8 cellular contexts compared by ENCODE assay signal in the genomic region with DNA sequence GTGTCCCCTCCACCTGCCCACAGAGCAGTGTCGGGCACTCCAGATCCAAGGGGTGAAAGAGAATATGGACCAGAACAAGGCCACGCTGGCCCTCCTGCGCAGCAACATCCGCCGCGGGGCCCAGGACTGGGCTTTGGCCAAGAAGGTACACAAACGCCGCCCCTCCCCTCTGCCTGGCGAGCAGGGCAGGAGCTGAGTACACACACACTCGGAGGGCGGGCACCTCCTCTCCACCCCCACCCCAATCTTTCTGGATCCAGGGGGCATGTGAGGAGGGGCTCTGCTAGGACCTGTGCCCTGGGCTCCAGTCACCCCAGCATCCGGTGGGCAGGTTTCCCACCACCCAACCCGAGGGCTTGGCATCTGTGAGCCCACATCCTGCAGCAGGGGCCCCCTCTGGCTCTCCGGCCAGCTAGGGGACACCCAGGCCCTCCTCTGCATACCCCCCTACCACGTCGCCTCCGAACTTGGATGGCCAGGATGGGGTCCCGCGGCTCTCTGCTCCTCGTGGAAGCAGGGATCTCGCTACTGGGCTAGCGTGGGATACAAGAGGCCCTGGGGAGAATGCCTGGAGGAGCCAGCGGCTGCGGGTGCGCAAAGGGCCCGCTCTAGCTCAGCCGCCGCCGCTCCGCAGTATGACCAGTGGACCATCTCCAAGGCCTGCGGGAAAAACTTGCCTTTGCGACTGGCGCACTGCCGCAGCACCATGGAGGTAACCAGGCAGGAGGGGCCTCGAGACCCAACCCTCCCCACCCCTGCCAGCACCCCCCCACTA. TPM values are rescaled to one million over a fixed set of nuclear protein-coding genes. Genes with fewer than 3 reads are reported as not detected.
A peak's percentile ranks its signal among the peaks of the same experiment; 100 is the strongest.
DNase-seq lines count a peak whose midpoint lies in the region; ATAC-seq and TF ChIP-seq lines count a peak whose summit lies in the region.

No MANE protein-coding gene starts in this region.

- H3K4me3 ChIP-seq in AG04450 (ENCODE audit: low read depth, low read length) (no peak overlapping the region), HL-60 (replicated peaks; ENCODE audit: insufficient read depth, low read length) (peak overlapping the region; percentile 37), right lobe of liver (peak overlapping the region in 2 of 3 donors; percentile 38 to 39)

- no peaks in the 10 kb centered on the region for H3K27me3 Mint-ChIP-seq in activated naive CD8-positive, alpha-beta T cell
- peaks cover 27% of the 10 kb centered on the region for H3K27me3 Mint-ChIP-seq in activated CD8-positive, alpha-beta memory T cell treated with anti-CD3 and anti-CD28 coated beads, Interleukin-2, amount 10 ng/mL, durations not matched to agents 7 days and 5 days

- CTCF ChIA-PET in AG04450 (lab: Charles Lee): no interaction called here
- CTCF ChIA-PET in activated CD8-positive, alpha-beta memory T cell treated with anti-CD3 and anti-CD28 coated beads, Interleukin-2, amount 10 ng/mL, durations not matched to agents 7 days and 5 days (lab: Charles Lee): interaction anchor here (1.1 to 2.4 kb wide), 4 partner anchors 9 to 43 kb away, joined by 5 to 15 read pairs (median 6); partner anchors contain the start of genes AJM1 and TMEM141

- no peak for TF ChIP-seq POLR2A in right lobe of liver (IDR thresholded peaks at IDR 0.05)

- TF ChIP-seq CTCF in AG04450 (IDR thresholded peaks at IDR 0.05; ENCODE audit: low read depth, low read length): no peak
- TF ChIP-seq CTCF in HL-60 (IDR thresholded peaks at IDR 0.05; ENCODE audit: insufficient read depth, low read length): no peak
- no peak for TF ChIP-seq CTCF in right lobe of liver (IDR thresholded peaks at IDR 0.05)
- TF ChIP-seq CTCF in omental fat pad (IDR thresholded peaks at IDR 0.05): no peak

- peaks cover 0 to 25% (median 13%) of the 10 kb centered on the region in 4 donors for H3K4me1 ChIP-seq in right lobe of liver

- no peaks in the 10 kb centered on the region for H3K36me3 ChIP-seq in right lobe of liver

- H3K27ac Mint-ChIP-seq in activated naive CD8-positive, alpha-beta T cell: no peak overlapping the region
- H3K27ac Mint-ChIP-seq in activated CD8-positive, alpha-beta memory T cell treated with anti-CD3 and anti-CD28 coated beads, Interleukin-2, amount 10 ng/mL, durations not matched to agents 7 days and 5 days: no peak overlapping the region

- no peaks in the 10 kb centered on the region for H3K36me3 Mint-ChIP-seq in activated naive CD8-positive, alpha-beta T cell
- no peaks in the 10 kb centered on the region for H3K36me3 Mint-ChIP-seq in activated CD8-positive, alpha-beta memory T cell treated with anti-CD3 and anti-CD28 coated beads, Interleukin-2, amount 10 ng/mL, durations not matched to agents 7 days and 5 days

- DNase-seq in AG04450 (ENCODE audit: low read depth, low spot score): no peak
- DNase-seq in HL-60 (ENCODE audit: low read depth in 1 of 2, low spot score in 1 of 2): no peak
- DNase-seq in right lobe of liver: peak; percentile 71 to 77 (median 75)
- no peak for DNase-seq in activated CD8-positive, alpha-beta memory T cell treated with anti-CD3 and anti-CD28 coated beads, Interleukin-2, amount 50 U/mL, for 48 hours
- no peak for DNase-seq in omental fat pad (ENCODE audit: low spot score)
- no peak for DNase-seq in activated CD8-positive, alpha-beta memory T cell treated with anti-CD3 and anti-CD28 coated beads, Interleukin-2, amount 10 ng/mL, durations not matched to agents 7 days and 5 days
- no peak for DNase-seq in stimulated activated naive CD4-positive, alpha-beta T cell (lab: John Stamatoyannopoulos, UW)

- peak overlapping the region; percentile 68 for H3K4me3 Mint-ChIP-seq in activated naive CD8-positive, alpha-beta T cell
- no peak overlapping the region for H3K4me3 Mint-ChIP-seq in activated CD8-positive, alpha-beta memory T cell treated with anti-CD3 and anti-CD28 coated beads, Interleukin-2, amount 10 ng/mL, durations not matched to agents 7 days and 5 days

- POLR2A ChIA-PET in AG04450 (lab: Yijun Ruan, JAX): no interaction called here

- H3K27ac ChIP-seq in AG04450 (ENCODE audit: low read depth, low read length) (peak overlapping the region; percentile 11), HL-60 (replicated peaks) (no peak overlapping the region), right lobe of liver (no peak overlapping the region)

- H3K4me1 Mint-ChIP-seq in activated naive CD8-positive, alpha-beta T cell (ENCODE audit: low read depth): peaks cover 19% of the 10 kb centered on the region
- peaks cover 19% of the 10 kb centered on the region for H3K4me1 Mint-ChIP-seq in activated CD8-positive, alpha-beta memory T cell treated with anti-CD3 and anti-CD28 coated beads, Interleukin-2, amount 10 ng/mL, durations not matched to agents 7 days and 5 days

- H3K9me3 ChIP-seq in AG04450 (ENCODE audit: control insufficient read depth, insufficient read depth, low read length): no peaks in the 10 kb centered on the region; the same call in 1 of the 2 replicates
- no peaks in the 10 kb centered on the region for H3K9me3 ChIP-seq in right lobe of liver

- WGBS in right lobe of liver (ENCODE audit: insufficient coverage, low coverage, low lambda C conversion rate, missing lambda C conversion rate): 7% methylated on average over 5 of the region's 35 CpGs

- H3K27me3 ChIP-seq in AG04450 (ENCODE audit: control insufficient read depth, insufficient read depth, low read length) (peaks cover 51% of the 10 kb centered on the region), HL-60 (ENCODE audit: insufficient read depth, poor library complexity, severe bottlenecking) (peaks cover 16% of the 10 kb centered on the region), right lobe of liver (no peaks in the 10 kb centered on the region)

- no peaks in the 10 kb centered on the region for H3K9me3 Mint-ChIP-seq in activated naive CD8-positive, alpha-beta T cell (ENCODE audit: low read depth)
- H3K9me3 Mint-ChIP-seq in activated CD8-positive, alpha-beta memory T cell treated with anti-CD3 and anti-CD28 coated beads, Interleukin-2, amount 10 ng/mL, durations not matched to agents 7 days and 5 days (ENCODE audit: low read depth): no peaks in the 10 kb centered on the region

- ATAC-seq in right lobe of liver (peak; percentile 56 to 62 (median 57)), omental fat pad (ENCODE audit: low FRiP score) (no peak)
- no peak for ATAC-seq in activated CD8-positive, alpha-beta memory T cell treated with anti-CD3 and anti-CD28 coated beads, Interleukin-2, amount 10 ng/mL, durations not matched to agents 7 days and 5 days

- intact Hi-C loops in right lobe of liver (cut with DNase I): no loop called here

RNA-seq across cellular contexts. Expression of gene CCDC183, which starts 3.1 kb away (rescaled TPM):
- polyA plus RNA-seq in AG04450 (2011; rRNA removed): 0.05 and 0.21 TPM in 2 replicates
- polyA minus RNA-seq in AG04450 (2011; rRNA and poly(A)+ RNA removed): 0.55 TPM in 1 of 2 replicates, not detected in the other
- 1 to 10 TPM in 2 of 6 experiments, under 1 TPM in 3, not detected in 1; 0.43 to 1.2 (median 0.74) TPM for total RNA-seq in right lobe of liver
- total RNA-seq in omental fat pad: 1 to 10 TPM; 1.5 to 2.8 (median 1.9) TPM
- under 1 TPM; 0.26 to 0.91 TPM for total RNA-seq in activated CD8-positive, alpha-beta memory T cell treated with anti-CD3 and anti-CD28 coated beads, Interleukin-2, amount 10 ng/mL, durations not matched to agents 7 days and 5 days

RNA-seq across cellular contexts. Expression of gene TMEM141, which starts 8.1 kb away (rescaled TPM):
- 34.9 and 44.3 TPM in 2 replicates for polyA plus RNA-seq in AG04450 (2011; rRNA removed)
- 9.3 and 18.9 TPM in 2 replicates for polyA minus RNA-seq in AG04450 (2011; rRNA and poly(A)+ RNA removed)
- total RNA-seq in right lobe of liver (100 to 1,000 TPM in 1 of 6 experiments, 10 to 100 TPM in 5; 46.5 to 105 (median 56.7) TPM), omental fat pad (10 to 100 TPM; 43.1 to 88.1 (median 70.9) TPM)
- 10 to 100 TPM; 31.7 to 32.8 TPM for total RNA-seq in activated CD8-positive, alpha-beta memory T cell treated with anti-CD3 and anti-CD28 coated beads, Interleukin-2, amount 10 ng/mL, durations not matched to agents 7 days and 5 days

RNA-seq across cellular contexts. Expression of gene RABL6, which starts 8.5 kb away (rescaled TPM):
- 35.4 and 41.1 TPM in 2 replicates for polyA plus RNA-seq in AG04450 (2011; rRNA removed)
- polyA minus RNA-seq in AG04450 (2011; rRNA and poly(A)+ RNA removed): 48.7 and 53.3 TPM in 2 replicates
- 10 to 100 TPM in 4 of 6 experiments, 1 to 10 TPM in 2; 8.0 to 14.8 (median 12.4) TPM for total RNA-seq in right lobe of liver
- 10 to 100 TPM; 33.7 to 46.9 (median 44.9) TPM for total RNA-seq in omental fat pad
- 100 to 1,000 TPM; 113 to 123 TPM for total RNA-seq in activated CD8-positive, alpha-beta memory T cell treated with anti-CD3 and anti-CD28 coated beads, Interleukin-2, amount 10 ng/mL, durations not matched to agents 7 days and 5 days

RNA-seq across cellular contexts. Expression of gene LCN15, which starts 34.9 kb away (rescaled TPM):
- polyA plus RNA-seq in AG04450 (2011; rRNA removed): not detected in 2 replicates
- not detected in 2 replicates for polyA minus RNA-seq in AG04450 (2011; rRNA and poly(A)+ RNA removed)
- total RNA-seq in right lobe of liver: not detected
- total RNA-seq in omental fat pad: not detected
- not detected for total RNA-seq in activated CD8-positive, alpha-beta memory T cell treated with anti-CD3 and anti-CD28 coated beads, Interleukin-2, amount 10 ng/mL, durations not matched to agents 7 days and 5 days

RNA-seq across cellular contexts. Expression of gene LCN8, which starts 41.2 kb away (rescaled TPM):
- not detected in 2 replicates for polyA plus RNA-seq in AG04450 (2011; rRNA removed)
- polyA minus RNA-seq in AG04450 (2011; rRNA and poly(A)+ RNA removed): not detected in 2 replicates
- total RNA-seq in right lobe of liver: not detected
- total RNA-seq in omental fat pad: not detected
- not detected for total RNA-seq in activated CD8-positive, alpha-beta memory T cell treated with anti-CD3 and anti-CD28 coated beads, Interleukin-2, amount 10 ng/mL, durations not matched to agents 7 days and 5 days

Comparison
In these comparisons a context has a peak if more than half of its experiments do, and no peak if none do; other contexts are left out.
1. DNase-seq: peak in right lobe of liver (3 of 3); none in AG04450 (single experiment), HL-60 (0 of 2), activated CD8-positive, alpha-beta memory T cell treated with anti-CD3 and anti-CD28 coated beads, Interleukin-2, amount 50 U/mL, for 48 hours (single experiment), omental fat pad (single experiment), activated CD8-positive, alpha-beta memory T cell treated with anti-CD3 and anti-CD28 coated beads, Interleukin-2, amount 10 ng/mL, durations not matched to agents 7 days and 5 days (single experiment) and stimulated activated naive CD4-positive, alpha-beta T cell (0 of 6).
2. ATAC-seq: peak in right lobe of liver (4 of 4); none in omental fat pad (single experiment) and activated CD8-positive, alpha-beta memory T cell treated with anti-CD3 and anti-CD28 coated beads, Interleukin-2, amount 10 ng/mL, durations not matched to agents 7 days and 5 days (single experiment).